22 cellular contexts compared by ENCODE assay signal in the genomic region with DNA sequence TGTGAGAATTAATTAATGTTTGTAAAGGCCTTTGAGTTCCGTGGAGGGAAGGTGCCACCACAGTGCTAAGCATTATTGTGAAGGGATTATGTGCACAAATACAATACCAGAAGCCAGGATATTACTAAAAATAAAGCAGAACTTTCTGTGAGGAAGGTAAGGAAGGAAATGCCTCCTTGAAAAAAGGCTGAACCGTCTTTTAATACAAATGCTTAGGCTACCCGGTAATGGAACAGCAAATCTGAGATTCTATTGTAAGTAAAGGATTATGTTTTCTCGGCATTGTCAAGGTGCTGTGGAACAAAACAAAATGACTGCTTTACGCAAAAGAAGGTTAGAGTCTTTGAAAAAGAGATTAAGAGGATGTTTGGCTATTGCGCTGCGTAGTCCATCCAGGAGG.
"Had no signal": no experiment of that assay in that cellular context is flagged by ENCODE, and none has a peak within 500 bp of the region (broad histone marks: within the 10 kb centered on the region; RNA-seq: fewer than 3 reads in every experiment).

No MANE protein-coding gene starts in this region.

- FAIRE-seq: astrocyte, frontal cortex had no signal

- DNase-seq: activated B cell treated with CpG ODN at 0.5 μM for 24 hours; activated CD4-positive, alpha-beta memory T cell treated with anti-CD3 and anti-CD28 coated beads for 36 hours; activated CD4-positive, alpha-beta T cell treated with anti-CD3 and anti-CD28 coated beads for 4 hours; activated gamma-delta T cell treated with Interleukin-2 at 50 U/mL for 16 hours; activated T-cell treated with anti-CD3 and anti-CD28 coated beads for 4 hours; adrenal gland; effector memory CD8-positive, alpha-beta T cell; left colon; right lobe of liver; stimulated activated CD4-positive, alpha-beta T cell treated with anti-CD3 and anti-CD28 coated beads, Interleukin-4, amount 100 ng/mL, for 24 hours; stomach; testis; upper lobe of left lung had no signal

- H3K27ac Mint-ChIP-seq: activated B cell treated with CpG ODN at 0.5 μM for 24 hours; activated CD4-positive, alpha-beta memory T cell treated with anti-CD3 and anti-CD28 coated beads for 36 hours; activated naive CD4-positive, alpha-beta T cell treated with anti-CD3 and anti-CD28 coated beads, Interleukin-2, amount 50 U/mL, for 72 hours; activated T-helper 1 cell treated with anti-CD3 and anti-CD28 coated beads, Interleukin-12 subunit alpha, Interleukin-12 subunit beta, Interleukin-2, Interleukin-4 antibody, amounts not matched to agents 30 ng/mL and 10 ng/mL and 1 ng/mL, durations not matched to agents 14 hours and 24 hours and 36 hours; effector memory CD8-positive, alpha-beta T cell; natural killer cell treated with Interleukin-12 subunit alpha and Interleukin-12 subunit beta and Interleukin-15 and Interleukin-18, amount 100 ng/mL, for 72 hours; stimulated activated effector memory CD8-positive, alpha-beta T cell treated with anti-CD3 and anti-CD28 coated beads, Interleukin-12 subunit alpha, Interleukin-12 subunit beta, amount 100 ng/mL, for 72 hours had no signal

- H3K27ac ChIP-seq: prostate gland, right lobe of liver, testis, upper lobe of left lung had no signal

- H3K4me3 Mint-ChIP-seq: activated B cell treated with CpG ODN at 0.5 μM for 24 hours; activated CD4-positive, alpha-beta memory T cell treated with anti-CD3 and anti-CD28 coated beads for 36 hours; activated T-helper 1 cell treated with anti-CD3 and anti-CD28 coated beads, Interleukin-12 subunit alpha, Interleukin-12 subunit beta, Interleukin-2, Interleukin-4 antibody, amounts not matched to agents 30 ng/mL and 10 ng/mL and 1 ng/mL, durations not matched to agents 14 hours and 24 hours and 36 hours; effector memory CD8-positive, alpha-beta T cell; natural killer cell treated with Interleukin-12 subunit alpha and Interleukin-12 subunit beta and Interleukin-15 and Interleukin-18, amount 100 ng/mL, for 72 hours; stimulated activated effector memory CD8-positive, alpha-beta T cell treated with anti-CD3 and anti-CD28 coated beads, Interleukin-12 subunit alpha, Interleukin-12 subunit beta, amount 100 ng/mL, for 72 hours had no signal

- H3K4me1 Mint-ChIP-seq: activated B cell treated with CpG ODN at 0.5 μM for 24 hours had no signal

- H3K36me3 ChIP-seq: adrenal gland, prostate gland, right lobe of liver, stomach, upper lobe of left lung had no signal

- H3K27me3 ChIP-seq: adrenal gland, right lobe of liver, stomach, testis, upper lobe of left lung had no signal

- H3K36me3 Mint-ChIP-seq: activated CD4-positive, alpha-beta memory T cell treated with anti-CD3 and anti-CD28 coated beads for 36 hours; stimulated activated effector memory CD8-positive, alpha-beta T cell treated with anti-CD3 and anti-CD28 coated beads, Interleukin-12 subunit alpha, Interleukin-12 subunit beta, amount 100 ng/mL, for 72 hours had no signal

- H3K4me1 ChIP-seq: adrenal gland, prostate gland, right lobe of liver, stomach, testis, upper lobe of left lung had no signal

- H3K9me3 ChIP-seq: adrenal gland, prostate gland, right lobe of liver, stomach, testis, upper lobe of left lung had no signal

- H3K9me3 Mint-ChIP-seq: activated CD4-positive, alpha-beta memory T cell treated with anti-CD3 and anti-CD28 coated beads for 36 hours; activated T-helper 1 cell treated with anti-CD3 and anti-CD28 coated beads, Interleukin-12 subunit alpha, Interleukin-12 subunit beta, Interleukin-2, Interleukin-4 antibody, amounts not matched to agents 30 ng/mL and 10 ng/mL and 1 ng/mL, durations not matched to agents 14 hours and 24 hours and 36 hours; effector memory CD8-positive, alpha-beta T cell had no signal

- H3K4me2 ChIP-seq: smooth muscle cell had no signal

- H3K4me3 ChIP-seq: adrenal gland, lung, prostate gland, right lobe of liver, smooth muscle cell, stomach, testis, upper lobe of left lung had no signal

- ATAC-seq: activated naive CD4-positive, alpha-beta T cell treated with anti-CD3 and anti-CD28 coated beads, Interleukin-2, amount 50 U/mL, for 72 hours; effector memory CD8-positive, alpha-beta T cell; left colon; natural killer cell treated with Interleukin-12 subunit alpha and Interleukin-12 subunit beta and Interleukin-15 and Interleukin-18, amount 100 ng/mL, for 72 hours; stimulated activated effector memory CD8-positive, alpha-beta T cell treated with anti-CD3 and anti-CD28 coated beads, Interleukin-12 subunit alpha, Interleukin-12 subunit beta, amount 100 ng/mL, for 72 hours had no signal
